In the genomic region with DNA sequence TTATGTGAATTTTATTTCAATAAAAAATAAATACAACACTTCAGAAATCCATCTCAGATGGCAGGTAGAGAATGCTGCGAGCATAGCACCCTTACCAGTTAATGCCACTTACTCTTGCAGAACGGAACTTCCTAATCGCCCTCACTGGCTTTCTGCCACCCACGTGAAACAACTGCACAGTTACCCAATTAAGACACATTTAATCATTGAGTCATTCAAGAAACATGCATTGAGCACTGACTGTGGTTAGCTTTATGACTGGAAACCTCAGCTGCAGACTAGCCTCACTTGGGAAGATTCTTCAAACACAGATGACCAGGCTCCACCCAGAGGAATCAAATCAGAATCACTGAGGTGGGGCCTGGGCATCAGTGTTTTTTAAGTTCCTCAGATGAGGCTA, we compare ENCODE assay signal across 9 cellular contexts. TPM values are rescaled to one million over a fixed set of nuclear protein-coding genes. Genes with fewer than 3 reads are reported as not detected.
DNase-seq lines count a peak whose midpoint lies in the region; ATAC-seq and TF ChIP-seq lines count a peak whose summit lies in the region.
"Had no signal": no experiment of that assay in that cellular context is flagged by ENCODE, and none has a peak within 500 bp of the region (broad histone marks: within the 10 kb centered on the region; RNA-seq: fewer than 3 reads in every experiment).

No MANE protein-coding gene starts in this region.

- peak; percentile 50 for DNase-seq in activated naive CD4-positive, alpha-beta T cell treated with Interleukin-2 at 50 U/mL for 16 hours
- no peak for DNase-seq in activated naive CD4-positive, alpha-beta T cell treated with anti-CD3 and anti-CD28 coated beads, Interleukin-2, amount 50 U/mL, for 16 hours
- DNase-seq in HT-29 (ENCODE audit: low spot score): peak; percentile 78
- DNase-seq in activated T-helper 2 cell treated with anti-CD3 and anti-CD28 coated beads, Interferon-gamma antibody, Interleukin-2, Interleukin-4, amounts not matched to agents 10 μg/mL and 5 μg/mL and 100 μg/mL, durations not matched to agents 14 hours and 24 hours and 36 hours (ENCODE audit: low spot score): no peak
- DNase-seq in left lung: peak in 1 of 2 donors; percentile 79
- no peak for DNase-seq in NCI-H82 treated with DMSO at 0.1 percent for 48 hours (lab: John Stamatoyannopoulos, UW; ENCODE audit: unreplicated experiment)
- no peak for DNase-seq in DMS153 (lab: John Stamatoyannopoulos, UW)

- H3K4me3 ChIP-seq in left lung: no peak overlapping the region
- H3K4me3 ChIP-seq: skin epidermis had no signal

- no peaks in the 10 kb centered on the region for H3K9me3 Mint-ChIP-seq in activated T-helper 2 cell treated with anti-CD3 and anti-CD28 coated beads, Interferon-gamma antibody, Interleukin-2, Interleukin-4, amounts not matched to agents 10 μg/mL and 5 μg/mL and 100 μg/mL, durations not matched to agents 14 hours and 24 hours and 36 hours

- peaks cover 0 to 5% of the 10 kb centered on the region in 2 donors for H3K27me3 ChIP-seq in left lung

- ATAC-seq in left lung (peak; percentile 95), HG03196 (IDR thresholded peaks at IDR 0.05; ENCODE audit: unreplicated experiment) (no peak)

- peaks cover 6 to 18% of the 10 kb centered on the region in 2 donors for H3K4me1 ChIP-seq in left lung

- no peaks in the 10 kb centered on the region for H3K36me3 ChIP-seq in left lung

- H3K27ac Mint-ChIP-seq in activated T-helper 2 cell treated with anti-CD3 and anti-CD28 coated beads, Interferon-gamma antibody, Interleukin-2, Interleukin-4, amounts not matched to agents 10 μg/mL and 5 μg/mL and 100 μg/mL, durations not matched to agents 14 hours and 24 hours and 36 hours: peak overlapping the region; percentile 43

- no peaks in the 10 kb centered on the region for H3K9me3 ChIP-seq in left lung

- H3K4me1 Mint-ChIP-seq in activated T-helper 2 cell treated with anti-CD3 and anti-CD28 coated beads, Interferon-gamma antibody, Interleukin-2, Interleukin-4, amounts not matched to agents 10 μg/mL and 5 μg/mL and 100 μg/mL, durations not matched to agents 14 hours and 24 hours and 36 hours (ENCODE audit: low read depth): peaks cover 29% of the 10 kb centered on the region

- H3K36me3 Mint-ChIP-seq in activated T-helper 2 cell treated with anti-CD3 and anti-CD28 coated beads, Interferon-gamma antibody, Interleukin-2, Interleukin-4, amounts not matched to agents 10 μg/mL and 5 μg/mL and 100 μg/mL, durations not matched to agents 14 hours and 24 hours and 36 hours (ENCODE audit: low read depth): no peaks in the 10 kb centered on the region

- H3K4me3 Mint-ChIP-seq in activated T-helper 2 cell treated with anti-CD3 and anti-CD28 coated beads, Interferon-gamma antibody, Interleukin-2, Interleukin-4, amounts not matched to agents 10 μg/mL and 5 μg/mL and 100 μg/mL, durations not matched to agents 14 hours and 24 hours and 36 hours (ENCODE audit: low read depth): no peak overlapping the region

- intact Hi-C loops in activated T-helper 2 cell treated with anti-CD3 and anti-CD28 coated beads, Interferon-gamma antibody, Interleukin-2, Interleukin-4, amounts not matched to agents 10 μg/mL and 5 μg/mL and 100 μg/mL, durations not matched to agents 14 hours and 24 hours and 36 hours (cut with micrococcal nuclease): no loop called here
- intact Hi-C loops in left lung (cut with DNase I): no loop called here

- H3K27ac ChIP-seq in left lung: no peak overlapping the region
- H3K27ac ChIP-seq: skin epidermis had no signal

- H3K27me3 Mint-ChIP-seq in activated T-helper 2 cell treated with anti-CD3 and anti-CD28 coated beads, Interferon-gamma antibody, Interleukin-2, Interleukin-4, amounts not matched to agents 10 μg/mL and 5 μg/mL and 100 μg/mL, durations not matched to agents 14 hours and 24 hours and 36 hours (ENCODE audit: low read depth): peaks cover 10% of the 10 kb centered on the region

- TF ChIP-seq CTCF in left lung (IDR thresholded peaks at IDR 0.05): no peak

RNA-seq across cellular contexts. Expression of a gene that starts 5.6 kb away (rescaled TPM):
- total RNA-seq in HT-29 (2014; rRNA removed; shearing (Covaris generic)): 27.0 and 38.1 TPM in 2 replicates
- 13.4 and 13.7 TPM in 2 replicates for total RNA-seq in activated T-helper 2 cell treated with anti-CD3 and anti-CD28 coated beads, Interferon-gamma antibody, Interleukin-2, Interleukin-4, amounts not matched to agents 10 μg/mL and 5 μg/mL and 100 μg/mL, durations not matched to agents 14 hours and 24 hours and 36 hours
- total RNA-seq in left lung: 100 to 1,000 TPM; 131 to 142 TPM

RNA-seq across cellular contexts. Expression of a gene that starts 23.4 kb away (rescaled TPM):
- total RNA-seq in HT-29 (2014; rRNA removed; shearing (Covaris generic)): 1.2 and 2.3 TPM in 2 replicates
- 68.1 and 71.4 TPM in 2 replicates for total RNA-seq in activated T-helper 2 cell treated with anti-CD3 and anti-CD28 coated beads, Interferon-gamma antibody, Interleukin-2, Interleukin-4, amounts not matched to agents 10 μg/mL and 5 μg/mL and 100 μg/mL, durations not matched to agents 14 hours and 24 hours and 36 hours
- total RNA-seq in left lung: 10 to 100 TPM in 1 of 2 donors, 1 to 10 TPM in 1; 7.7 to 10.6 TPM

Comparison
In these comparisons a context has a peak if more than half of its experiments do, and no peak if none do; other contexts are left out.
1. DNase-seq: peak in activated naive CD4-positive, alpha-beta T cell treated with Interleukin-2 at 50 U/mL for 16 hours (single experiment) and HT-29 (single experiment); none in activated naive CD4-positive, alpha-beta T cell treated with anti-CD3 and anti-CD28 coated beads, Interleukin-2, amount 50 U/mL, for 16 hours (single experiment), activated T-helper 2 cell treated with anti-CD3 and anti-CD28 coated beads, Interferon-gamma antibody, Interleukin-2, Interleukin-4, amounts not matched to agents 10 μg/mL and 5 μg/mL and 100 μg/mL, durations not matched to agents 14 hours and 24 hours and 36 hours (single experiment), NCI-H82 treated with DMSO at 0.1 percent for 48 hours (single experiment) and DMS153 (single experiment).